1 cellular context compared by ENCODE assay signal in genomic region chr1:209659909-209660308, GRCh38.
A peak's percentile ranks its signal among the peaks of the same experiment; 100 is the strongest.
TF ChIP-seq lines count a peak whose summit lies in the region.

No MANE protein-coding gene starts in this region.

TF ChIP-seq in K562, 482 proteins besides CTCF, POLR2A, EP300 and RAD21 (continued from another document and continues in another):
- TF ChIP-seq ARID3A (IDR thresholded peaks at IDR 0.05; ENCODE audit: borderline replicate concordance, low read depth, low read length) (no peak), TBP (optimal IDR thresholded peaks at IDR 0.05; ENCODE audit: low read depth, low read length) (no peak), DDX20 (tag; IDR thresholded peaks at IDR 0.05; ENCODE audit: low read depth) (no peak), TRIM25 (IDR thresholded peaks at IDR 0.05; ENCODE audit: borderline replicate concordance) (no peak), MEIS2 (IDR thresholded peaks at IDR 0.05; ENCODE audit: partially characterized antibody) (peak; percentile 63), ZKSCAN1 (IDR thresholded peaks at IDR 0.05; ENCODE audit: low read depth, low read length) (no peak), STAT5A (IDR thresholded peaks at IDR 0.05; ENCODE audit: borderline replicate concordance, low read length) (no peak), MLLT1 (IDR thresholded peaks at IDR 0.05) (no peak), XRCC3 (IDR thresholded peaks at IDR 0.05) (no peak), ARID1B (IDR thresholded peaks at IDR 0.05) (peak; percentile 22; the same call in 1 of the 2 replicates), ZNF436 (CRISPR knock-in tag; IDR thresholded peaks at IDR 0.05) (no peak), ZNF384 (IDR thresholded peaks at IDR 0.05; ENCODE audit: low read depth, low read length) (no peak), NCOA1 (IDR thresholded peaks at IDR 0.05; ENCODE audit: low read depth) (no peak), SMARCA4 (IDR thresholded peaks at IDR 0.05) (no peak; the same call in 1 of the 2 replicates), ZNF277 (CRISPR knock-in tag; IDR thresholded peaks at IDR 0.05; ENCODE audit: borderline replicate concordance) (no peak), ZNF274 (IDR thresholded peaks at IDR 0.05; ENCODE audit: borderline replicate concordance, low read depth, low read length) (no peak), ZNF318 (IDR thresholded peaks at IDR 0.05; ENCODE audit: borderline replicate concordance in 1 of 2, low read depth in 1 of 2) (0 out of 4 replicates have a peak, but pooled peaks of 1 of the 2 experiments have one; percentile 42), SREBF1 (IDR thresholded peaks at IDR 0.05; ENCODE audit: borderline replicate concordance, low read depth, low read length) (no peak), AFF4 (CRISPR knock-in tag; IDR thresholded peaks at IDR 0.05) (no peak), RBM22 (IDR thresholded peaks at IDR 0.05; ENCODE audit: low read depth, low read length, poor library complexity, severe bottlenecking) (no peak), KDM1A (IDR thresholded peaks at IDR 0.05) (peak; percentile 53 to 72; a peak in 3 of 4 replicates), NEUROD1 (IDR thresholded peaks at IDR 0.05; ENCODE audit: borderline replicate concordance, low read depth, low read length, partially characterized antibody) (no peak), ATF3 (IDR thresholded peaks at IDR 0.05) (peak; percentile 32; the same call in 1 of the 2 replicates), ATF3 (CRISPR knock-in tag; conservative IDR thresholded peaks at IDR 0.05) (no peak), ELF4 (CRISPR knock-in tag; IDR thresholded peaks at IDR 0.05) (no peak), HCFC1 (IDR thresholded peaks at IDR 0.05; ENCODE audit: low read depth, low read length) (no peak), ESRRA (IDR thresholded peaks at IDR 0.05; ENCODE audit: borderline replicate concordance, low read depth) (peak; percentile 89), REST (CRISPR knock-in tag; IDR thresholded peaks at IDR 0.05; ENCODE audit: low read depth) (no peak), PKNOX1 (IDR thresholded peaks at IDR 0.05) (no peak), ZC3H11A (IDR thresholded peaks at IDR 0.05; ENCODE audit: low read depth, low read length) (no peak), NR2F6 (CRISPR knock-in tag; IDR thresholded peaks at IDR 0.05) (no peak)
